1 cellular context compared by ENCODE assay signal in genomic region chr3:17443142-17443541, GRCh38.
TF ChIP-seq lines count a peak whose summit lies in the region.

No MANE protein-coding gene starts in this region.

TF ChIP-seq in K562, 482 proteins besides CTCF, POLR2A, EP300 and RAD21 (continued from another document and continues in another):
- TF ChIP-seq RERE (CRISPR knock-in tag; IDR thresholded peaks at IDR 0.05; ENCODE audit: borderline replicate concordance) (no peak), THAP7 (CRISPR knock-in tag; IDR thresholded peaks at IDR 0.05) (no peak), FOXO4 (CRISPR knock-in tag; IDR thresholded peaks at IDR 0.05) (no peak), ZBTB7A (IDR thresholded peaks at IDR 0.05; ENCODE audit: borderline replicate concordance, control insufficient read depth, low read depth, low read length) (no peak), ZNF217 (CRISPR knock-in tag; IDR thresholded peaks at IDR 0.05) (no peak), STAT5B (CRISPR knock-in tag; IDR thresholded peaks at IDR 0.05) (no peak), DACH1 (IDR thresholded peaks at IDR 0.05; ENCODE audit: partially characterized antibody) (no peak), MYC (IDR thresholded peaks at IDR 0.05; ENCODE audit: low read depth, low read length) (peak; percentile 50; the same call in 1 of the 2 replicates), MYC (CRISPR knock-in tag; IDR thresholded peaks at IDR 0.05; ENCODE audit: borderline replicate concordance, low read depth) (no peak), HMGXB4 (CRISPR knock-in tag; IDR thresholded peaks at IDR 0.05) (no peak), FOXA1 (IDR thresholded peaks at IDR 0.05; ENCODE audit: borderline replicate concordance) (no peak), ZNF780A (CRISPR knock-in tag; IDR thresholded peaks at IDR 0.05) (no peak), PKNOX1 (IDR thresholded peaks at IDR 0.05) (peak; percentile 86), ZBTB5 (IDR thresholded peaks at IDR 0.05) (no peak), NR3C1 (CRISPR knock-in tag; IDR thresholded peaks at IDR 0.05) (no peak), MCM7 (IDR thresholded peaks at IDR 0.05) (no peak), ARID1B (IDR thresholded peaks at IDR 0.05) (peak; percentile 55; the same call in 1 of the 2 replicates), ZNF449 (CRISPR knock-in tag; IDR thresholded peaks at IDR 0.05) (no peak), MCM3 (IDR thresholded peaks at IDR 0.05) (no peak), XRCC3 (IDR thresholded peaks at IDR 0.05) (no peak), YBX1 (IDR thresholded peaks at IDR 0.05) (no peak), ZBED1 (IDR thresholded peaks at IDR 0.05) (no peak), NR1H2 (CRISPR knock-in tag; IDR thresholded peaks at IDR 0.05) (no peak), PHTF2 (CRISPR knock-in tag; IDR thresholded peaks at IDR 0.05) (no peak), RBM14 (IDR thresholded peaks at IDR 0.05; ENCODE audit: borderline replicate concordance, insufficient read depth, low read depth, low read length) (no peak), ZNF280B (CRISPR knock-in tag; IDR thresholded peaks at IDR 0.05) (no peak), KAT8 (IDR thresholded peaks at IDR 0.05; ENCODE audit: low read depth) (no peak), MXI1 (IDR thresholded peaks at IDR 0.05; ENCODE audit: low read depth, low read length) (no peak), SP1 (CRISPR knock-in tag; IDR thresholded peaks at IDR 0.05) (no peak), CTBP1 (IDR thresholded peaks at IDR 0.05; ENCODE audit: borderline replicate concordance) (no peak), ILK (tag; IDR thresholded peaks at IDR 0.05; ENCODE audit: borderline replicate concordance, low read depth) (no peak), KAT2B (IDR thresholded peaks at IDR 0.05; ENCODE audit: low read depth, low read length) (no peak), USF2 (CRISPR knock-in tag; IDR thresholded peaks at IDR 0.05) (peak; percentile 50), TAL1 (IDR thresholded peaks at IDR 0.05) (peak; percentile 56), MECOM (CRISPR knock-in tag; IDR thresholded peaks at IDR 0.05) (0 out of 2 replicates have a peak, but pooled peaks have one; percentile 33), CBFA2T2 (conservative IDR thresholded peaks at IDR 0.05) (peak; percentile 70), RBFOX2 (IDR thresholded peaks at IDR 0.05; ENCODE audit: low read depth, low read length) (no peak), HOMEZ (CRISPR knock-in tag; IDR thresholded peaks at IDR 0.05) (no peak), SMARCA4 (IDR thresholded peaks at IDR 0.05) (0 out of 2 replicates have a peak, but pooled peaks have one; percentile 12), ELF4 (CRISPR knock-in tag; IDR thresholded peaks at IDR 0.05) (no peak), DMBX1 (CRISPR knock-in tag; IDR thresholded peaks at IDR 0.05; ENCODE audit: borderline replicate concordance) (peak; percentile 32; the same call in 1 of the 2 replicates), OTX1 (CRISPR knock-in tag; IDR thresholded peaks at IDR 0.05) (no peak), HCFC1 (IDR thresholded peaks at IDR 0.05; ENCODE audit: low read depth, low read length) (no peak), FIP1L1 (IDR thresholded peaks at IDR 0.05; ENCODE audit: low read depth, low read length, poor library complexity, severe bottlenecking) (no peak), ZNF253 (CRISPR knock-in tag; conservative IDR thresholded peaks at IDR 0.05) (no peak), ZNF644 (tag; IDR thresholded peaks at IDR 0.05; ENCODE audit: low read depth) (no peak), USF1 (CRISPR knock-in tag; IDR thresholded peaks at IDR 0.05) (peak; percentile 39; the same call in 1 of the 2 replicates), GATA2 (CRISPR knock-in tag; IDR thresholded peaks at IDR 0.05) (peak; percentile 33; the same call in 1 of the 2 replicates)
